Comparison of ENCODE assay signal across 9 cellular contexts in the genomic region with DNA sequence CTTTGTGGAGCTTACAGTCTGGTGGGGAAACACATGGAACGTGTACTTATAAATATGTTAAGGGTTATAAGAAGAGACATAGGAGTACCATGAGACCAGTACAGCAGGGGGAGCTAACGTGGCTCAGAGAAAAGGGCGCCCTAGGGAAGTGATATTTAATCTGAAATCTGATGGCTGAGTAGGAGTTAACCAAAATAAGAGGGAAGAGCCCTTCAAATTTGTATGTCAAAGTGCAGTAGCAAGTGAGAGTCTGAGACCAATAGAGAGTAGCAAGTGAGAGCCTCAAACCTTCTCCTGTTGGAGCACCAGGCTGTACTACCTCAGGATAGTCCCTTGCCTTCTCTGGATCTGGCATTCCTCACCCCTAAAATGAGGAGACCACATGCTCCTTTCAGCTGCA. TPM values are rescaled to one million over a fixed set of nuclear protein-coding genes. Genes with fewer than 3 reads are reported as not detected.
A peak's percentile ranks its signal among the peaks of the same experiment; 100 is the strongest.
DNase-seq lines count a peak whose midpoint lies in the region; ATAC-seq and TF ChIP-seq lines count a peak whose summit lies in the region.
"Had no signal": no experiment of that assay in that cellular context is flagged by ENCODE, and none has a peak within 500 bp of the region (broad histone marks: within the 10 kb centered on the region; RNA-seq: fewer than 3 reads in every experiment).

No MANE protein-coding gene starts in this region.

- ATAC-seq in stimulated activated naive B cell treated with anti-CD40 and anti-IgM and Interleukin-4, amounts not matched to agents 10 μg/mL and 1 μg/mL and 100 μg/mL, for 72 hours (replicated peaks): peak; percentile 89 to 93
- ATAC-seq in GM21447 (IDR thresholded peaks at IDR 0.05; ENCODE audit: unreplicated experiment): no peak
- no peak for ATAC-seq in GM18517 (IDR thresholded peaks at IDR 0.05; ENCODE audit: unreplicated experiment)

- H3K4me1 Mint-ChIP-seq in stimulated activated naive B cell treated with anti-CD40 and anti-IgM and Interleukin-4, amounts not matched to agents 10 μg/mL and 1 μg/mL and 100 μg/mL, for 72 hours: peaks cover 36 to 47% of the 10 kb centered on the region in 2 donors

- peaks cover 2 to 3% of the 10 kb centered on the region in 2 donors for H3K36me3 Mint-ChIP-seq in stimulated activated naive B cell treated with anti-CD40 and anti-IgM and Interleukin-4, amounts not matched to agents 10 μg/mL and 1 μg/mL and 100 μg/mL, for 72 hours
- H3K36me3 Mint-ChIP-seq: CD4-positive, CD25-positive, alpha-beta regulatory T cell had no signal

- H3K9me3 ChIP-seq in fibroblast of lung (ENCODE audit: control insufficient read depth, insufficient read depth, low read depth, low read length): no peaks in the 10 kb centered on the region

- peak overlapping the region; percentile 91 for H3K27ac ChIP-seq in fibroblast of lung (ENCODE audit: insufficient read depth, low read length)

- H2AFZ ChIP-seq in fibroblast of lung (ENCODE audit: low read length): no peak overlapping the region

- H3K36me3 ChIP-seq in fibroblast of lung (ENCODE audit: control insufficient read depth, insufficient read depth, low read length): no peaks in the 10 kb centered on the region

- peaks cover 23% of the 10 kb centered on the region for H3K4me1 ChIP-seq in fibroblast of lung (ENCODE audit: control insufficient read depth, extremely low read depth, insufficient read depth, low read length)

- H3K79me2 ChIP-seq in fibroblast of lung (ENCODE audit: control insufficient read depth, insufficient read depth, low read length): no peaks in the 10 kb centered on the region

- peak overlapping the region; percentile 18 for H3K4me2 ChIP-seq in fibroblast of lung (ENCODE audit: extremely low read depth, insufficient read depth, low read length)

- DNase-seq in NCI-H2107 treated with DMSO at 0.1 percent for 48 hours (lab: John Stamatoyannopoulos, UW; ENCODE audit: unreplicated experiment): peak; percentile 5
- no peak for DNase-seq in NCI-H2107 (lab: John Stamatoyannopoulos, UW)
- DNase-seq in OCI-M1 (lab: John Stamatoyannopoulos, UW): peak; percentile 89
- DNase-seq in fibroblast of lung (ENCODE audit: low read depth in 2 of 2): peak; percentile 32 to 81
- DNase-seq in stimulated activated naive B cell treated with anti-CD40 and anti-IgM and Interleukin-4, amounts not matched to agents 10 μg/mL and 1 μg/mL and 100 μg/mL, for 72 hours: peak; percentile 47
- no peak for DNase-seq in posterior vena cava (ENCODE audit: low spot score)

- peak overlapping the region; percentile 2 to 6 for H3K4me3 Mint-ChIP-seq in stimulated activated naive B cell treated with anti-CD40 and anti-IgM and Interleukin-4, amounts not matched to agents 10 μg/mL and 1 μg/mL and 100 μg/mL, for 72 hours
- H3K4me3 Mint-ChIP-seq: CD4-positive, CD25-positive, alpha-beta regulatory T cell had no signal

- no peaks in the 10 kb centered on the region for H3K27me3 Mint-ChIP-seq in stimulated activated naive B cell treated with anti-CD40 and anti-IgM and Interleukin-4, amounts not matched to agents 10 μg/mL and 1 μg/mL and 100 μg/mL, for 72 hours
- H3K27me3 Mint-ChIP-seq: CD4-positive, CD25-positive, alpha-beta regulatory T cell had no signal

- H3K9me3 Mint-ChIP-seq in stimulated activated naive B cell treated with anti-CD40 and anti-IgM and Interleukin-4, amounts not matched to agents 10 μg/mL and 1 μg/mL and 100 μg/mL, for 72 hours: peaks cover 0 to 2% of the 10 kb centered on the region in 2 donors
- H3K9me3 Mint-ChIP-seq: CD4-positive, CD25-positive, alpha-beta regulatory T cell had no signal

- peak; percentile 35 to 49 for TF ChIP-seq CTCF in fibroblast of lung (conservative IDR thresholded peaks at IDR 0.05 in 1 of 2, IDR thresholded peaks at IDR 0.05 in 1 of 2; ENCODE audit: low read depth in 1 of 2, low read length in 2 of 2)

- intact Hi-C loops in posterior vena cava (cut with DNase I): no loop called here

- H3K9ac ChIP-seq in fibroblast of lung (ENCODE audit: insufficient read depth, low read length): no peak overlapping the region

- peak overlapping the region; percentile 37 for H3K27ac Mint-ChIP-seq in stimulated activated naive B cell treated with anti-CD40 and anti-IgM and Interleukin-4, amounts not matched to agents 10 μg/mL and 1 μg/mL and 100 μg/mL, for 72 hours

- no peak overlapping the region for H3K4me3 ChIP-seq in fibroblast of lung (replicated peaks in 1 of 4; ENCODE audit: control extremely low read depth in 1 of 4, insufficient read depth in 1 of 4, low read depth in 3 of 4, low read length in 4 of 4)

- no peaks in the 10 kb centered on the region for H3K27me3 ChIP-seq in fibroblast of lung (ENCODE audit: control insufficient read depth, insufficient read depth, low read length)

- H4K20me1 ChIP-seq in fibroblast of lung (ENCODE audit: control insufficient read depth, extremely low read depth, insufficient read depth, low read length): no peaks in the 10 kb centered on the region

RNA-seq across cellular contexts. Expression of gene PKIG, which starts 6.1 kb away (rescaled TPM):
- total RNA-seq in fibroblast of lung: 140 and 234 TPM in 2 replicates
- polyA plus RNA-seq in fibroblast of lung: 132 and 192 TPM in 2 replicates
- 142 and 224 TPM in 2 replicates for polyA plus RNA-seq in fibroblast of lung (2012)
- polyA minus RNA-seq in fibroblast of lung (ENCODE audit: low replicate concordance): 109 and 149 TPM in 2 replicates
- 100 to 1,000 TPM; 125 to 246 TPM for total RNA-seq in posterior vena cava

RNA-seq across cellular contexts. Expression of gene SERINC3, which starts 54.4 kb away (rescaled TPM):
- total RNA-seq in fibroblast of lung (107 and 120 TPM in 2 replicates), posterior vena cava (100 to 1,000 TPM in 1 of 2 donors, 10 to 100 TPM in 1; 95.0 to 104 TPM)
- 194 and 238 TPM in 2 replicates for polyA plus RNA-seq in fibroblast of lung
- 83.7 and 104 TPM in 2 replicates for polyA plus RNA-seq in fibroblast of lung (2012)
- 240 and 260 TPM in 2 replicates for polyA minus RNA-seq in fibroblast of lung (ENCODE audit: low replicate concordance)

Comparison
In these comparisons a context has a peak if more than half of its experiments do, and no peak if none do; other contexts are left out.
1. DNase-seq: peak in NCI-H2107 treated with DMSO at 0.1 percent for 48 hours (single experiment), OCI-M1 (single experiment), fibroblast of lung (2 of 2) and stimulated activated naive B cell treated with anti-CD40 and anti-IgM and Interleukin-4, amounts not matched to agents 10 μg/mL and 1 μg/mL and 100 μg/mL, for 72 hours (single experiment); none in NCI-H2107 (single experiment) and posterior vena cava (single experiment).
2. ATAC-seq: peak in stimulated activated naive B cell treated with anti-CD40 and anti-IgM and Interleukin-4, amounts not matched to agents 10 μg/mL and 1 μg/mL and 100 μg/mL, for 72 hours (2 of 2); none in GM21447 (single experiment) and GM18517 (single experiment).